ENCODE assay signal across 8 cellular contexts in genomic region chr17:47970725-47971511, GRCh38. TPM values are rescaled to one million over a fixed set of nuclear protein-coding genes. Genes with fewer than 3 reads are reported as not detected.
DNase-seq lines count a peak whose midpoint lies in the region; ATAC-seq and FAIRE-seq lines count a peak whose summit lies in the region.

TSS of gene CDK5RAP3 (plus strand) at chr17:47971113. CDS start at chr17:47971147, 34 bp downstream.

- H2AK5ac ChIP-seq in mesendoderm (ENCODE audit: low read length): peak within 1 kb of the TSS; percentile 81

- H3K9me3 Mint-ChIP-seq in activated CD8-positive, alpha-beta memory T cell treated with anti-CD3 and anti-CD28 coated beads, Interleukin-2, amount 10 ng/mL, durations not matched to agents 7 days and 5 days (ENCODE audit: low read depth): no peaks in the 10 kb centered on the region

- H3K27ac Mint-ChIP-seq in activated CD8-positive, alpha-beta memory T cell treated with anti-CD3 and anti-CD28 coated beads, Interleukin-2, amount 10 ng/mL, durations not matched to agents 7 days and 5 days: peak within 1 kb of the TSS; percentile 85

- H3K79me2 ChIP-seq in mesendoderm (ENCODE audit: control insufficient read depth, insufficient read depth, low read length): no peaks in the 10 kb centered on the region

- peaks cover 2% of the 10 kb centered on the region for H3K79me1 ChIP-seq in mesendoderm (ENCODE audit: low read length)

- H3K18ac ChIP-seq in mesendoderm (ENCODE audit: low read length): no peak within 1 kb of the TSS

- peak within 1 kb of the TSS; percentile 21 for H2BK5ac ChIP-seq in mesendoderm (ENCODE audit: low read length)

- no peak within 1 kb of the TSS for H3K27ac ChIP-seq in mesendoderm (ENCODE audit: low read depth, low read length)

- H3K4me1 ChIP-seq in endocrine pancreas (ENCODE audit: control insufficient read depth, insufficient read depth, low read length) (no peaks in the 10 kb centered on the region), mesendoderm (ENCODE audit: control insufficient read depth, low read depth, low read length) (no peaks in the 10 kb centered on the region)

- H2BK120ac ChIP-seq in mesendoderm (ENCODE audit: low read depth, low read length): no peak within 1 kb of the TSS

- H3K4me3 Mint-ChIP-seq in activated CD8-positive, alpha-beta memory T cell treated with anti-CD3 and anti-CD28 coated beads, Interleukin-2, amount 10 ng/mL, durations not matched to agents 7 days and 5 days: peak within 1 kb of the TSS; percentile 93

- peak; percentile 96 for ATAC-seq in GM21360 (IDR thresholded peaks at IDR 0.05; ENCODE audit: unreplicated experiment)
- peak; percentile 97 for ATAC-seq in activated CD8-positive, alpha-beta memory T cell treated with anti-CD3 and anti-CD28 coated beads, Interleukin-2, amount 10 ng/mL, durations not matched to agents 7 days and 5 days

- H3K27me3 Mint-ChIP-seq in activated CD8-positive, alpha-beta memory T cell treated with anti-CD3 and anti-CD28 coated beads, Interleukin-2, amount 10 ng/mL, durations not matched to agents 7 days and 5 days: peaks cover 2% of the 10 kb centered on the region

- H3K4me1 Mint-ChIP-seq in activated CD8-positive, alpha-beta memory T cell treated with anti-CD3 and anti-CD28 coated beads, Interleukin-2, amount 10 ng/mL, durations not matched to agents 7 days and 5 days: peaks cover 28% of the 10 kb centered on the region

- peak within 1 kb of the TSS; percentile 44 for H3K4ac ChIP-seq in mesendoderm (ENCODE audit: low read depth, low read length)

- H3K56ac ChIP-seq in mesendoderm (ENCODE audit: low read length): peak within 1 kb of the TSS; percentile 92

- H3K27me3 ChIP-seq in endocrine pancreas (ENCODE audit: control insufficient read depth, insufficient read depth, low read length): no peaks in the 10 kb centered on the region
- no peaks in the 10 kb centered on the region for H3K27me3 ChIP-seq in mesendoderm (ENCODE audit: insufficient read depth, low read length, poor library complexity)

- no peaks in the 10 kb centered on the region for H3K9me3 ChIP-seq in endocrine pancreas (ENCODE audit: control insufficient read depth, low read length)

- H3K23ac ChIP-seq in mesendoderm (ENCODE audit: low read length): no peak within 1 kb of the TSS

- CTCF ChIA-PET in activated CD8-positive, alpha-beta memory T cell treated with anti-CD3 and anti-CD28 coated beads, Interleukin-2, amount 10 ng/mL, durations not matched to agents 7 days and 5 days (lab: Charles Lee): interaction anchor here (0.5 to 15.7 kb wide), 45 partner anchors 8 to 914 kb away, joined by 3 to 383 read pairs (median 4); partner anchors contain the start of genes HOXB9, LRRC46, MRPL10 and NFE2L1

- H3K9ac ChIP-seq in endocrine pancreas (ENCODE audit: control insufficient read depth, insufficient read depth, low read length) (peak within 1 kb of the TSS; percentile 93), mesendoderm (ENCODE audit: low read length) (peak within 1 kb of the TSS; percentile 84)

- WGBS in mesendoderm (ENCODE audit: extremely low coverage, insufficient coverage, low lambda C conversion rate): no CpG with 5 or more reads among the region's 63 CpGs

- H4K5ac ChIP-seq in mesendoderm (ENCODE audit: low read length): no peak within 1 kb of the TSS

- peaks cover 13% of the 10 kb centered on the region for H3K36me3 Mint-ChIP-seq in activated CD8-positive, alpha-beta memory T cell treated with anti-CD3 and anti-CD28 coated beads, Interleukin-2, amount 10 ng/mL, durations not matched to agents 7 days and 5 days

- H3K4me3 ChIP-seq in endocrine pancreas (ENCODE audit: control insufficient read depth, insufficient read depth, low read length): peak within 1 kb of the TSS; percentile 52
- H3K4me3 ChIP-seq in mesendoderm (ENCODE audit: low read length): peak within 1 kb of the TSS; percentile 76

- H2BK15ac ChIP-seq in mesendoderm (replicated peaks; ENCODE audit: low read depth): no peak within 1 kb of the TSS

- H3K36me3 ChIP-seq in endocrine pancreas (ENCODE audit: control insufficient read depth, insufficient read depth, low read length) (no peaks in the 10 kb centered on the region), mesendoderm (ENCODE audit: control insufficient read depth, insufficient read depth, low read length) (peaks cover 2% of the 10 kb centered on the region)

- peak; percentile 99 for FAIRE-seq in HTR-8/SVneo (lab: Jason Lieb, UNC)

- H3K4me2 ChIP-seq in mesendoderm (ENCODE audit: low read length): peak within 1 kb of the TSS; percentile 61

- DNase-seq in COR-L47 (lab: John Stamatoyannopoulos, UW) (peak; percentile 100), HTR-8/SVneo (ENCODE audit: insufficient read length, low spot score) (peak; percentile 100), NOMO-1 treated with dmso at 0.1 percent for 144 hours (lab: John Stamatoyannopoulos, UW; ENCODE audit: unreplicated experiment) (peak; percentile 99), mesendoderm (peak; percentile 100)
- DNase-seq in activated CD8-positive, alpha-beta memory T cell treated with anti-CD3 and anti-CD28 coated beads, Interleukin-2, amount 10 ng/mL, durations not matched to agents 7 days and 5 days: peak; percentile 100
- DNase-seq in stimulated activated CD8-positive, alpha-beta memory T cell treated with anti-CD3 and anti-CD28 coated beads, Interleukin-15, amount 100 ng/mL, for 24 hours (ENCODE audit: low read depth): peak; percentile 96

- H4K8ac ChIP-seq in mesendoderm (ENCODE audit: low read depth, low read length): no peak within 1 kb of the TSS

RNA-seq across cellular contexts. Expression of gene CDK5RAP3, which starts in this region (rescaled TPM):
- 100 to 1,000 TPM; 215 to 262 TPM for total RNA-seq in activated CD8-positive, alpha-beta memory T cell treated with anti-CD3 and anti-CD28 coated beads, Interleukin-2, amount 10 ng/mL, durations not matched to agents 7 days and 5 days
- 56.8 TPM for polyA plus RNA-seq in mesendoderm (2013, experiment 1 of 2)
- polyA plus RNA-seq in mesendoderm (2013, experiment 2 of 2): 57.6 TPM
